Comparison of ENCODE assay signal across 1 cellular context in the genomic region with DNA sequence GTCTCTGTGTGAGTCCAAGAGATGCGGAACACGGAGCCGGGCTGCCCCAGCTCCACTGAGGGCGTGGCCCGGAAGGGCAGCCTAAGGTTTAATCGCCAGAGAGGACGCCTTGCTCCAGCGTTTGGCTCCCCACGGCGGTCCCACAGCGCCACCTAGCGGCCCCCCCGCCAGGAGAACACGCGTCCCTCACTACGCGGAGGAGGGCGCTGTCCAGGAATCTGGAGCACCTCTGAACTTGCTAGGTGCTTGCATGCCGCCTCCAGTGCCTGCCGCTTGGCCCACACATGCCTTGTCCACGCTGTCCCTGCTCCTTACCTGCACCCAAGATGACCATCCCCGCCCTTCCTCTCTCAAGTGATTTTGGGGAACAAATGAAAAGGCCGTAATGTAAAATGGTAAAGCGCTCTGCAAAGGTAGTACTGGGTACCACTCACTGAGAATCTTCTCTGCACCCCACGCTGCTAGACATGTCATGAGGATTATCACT.
TF ChIP-seq lines count a peak whose summit lies in the region.

No MANE protein-coding gene starts in this region.

TF ChIP-seq in K562, 482 proteins besides CTCF, POLR2A, EP300 and RAD21 (continued from another document and continues in another):
- no peak for TF ChIP-seq ZBTB7A (IDR thresholded peaks at IDR 0.05; ENCODE audit: borderline replicate concordance, control insufficient read depth, low read depth, low read length)
- TF ChIP-seq ZC3H8 (IDR thresholded peaks at IDR 0.05) = no peak
- TF ChIP-seq NCOA4 (IDR thresholded peaks at IDR 0.05; ENCODE audit: partially characterized antibody) = no peak
- no peak for TF ChIP-seq SRSF1 (IDR thresholded peaks at IDR 0.05; ENCODE audit: low read depth, low read length)
- peak; percentile 96 for TF ChIP-seq ZNF263 (CRISPR knock-in tag; IDR thresholded peaks at IDR 0.05; ENCODE audit: borderline replicate concordance)
- no peak; the same call in 1 of the 2 replicates for TF ChIP-seq DPF2 (IDR thresholded peaks at IDR 0.05)
- peak; percentile 40; the same call in 1 of the 2 replicates for TF ChIP-seq SOX6 (IDR thresholded peaks at IDR 0.05)
- no peak for TF ChIP-seq SIN3A (IDR thresholded peaks at IDR 0.05; ENCODE audit: borderline replicate concordance in 2 of 2, control insufficient read depth in 1 of 2, low read depth in 2 of 2, low read length in 2 of 2)
- TF ChIP-seq HNRNPLL (IDR thresholded peaks at IDR 0.05; ENCODE audit: low read depth, low read length, poor library complexity, severe bottlenecking) = no peak
- TF ChIP-seq RHOXF2B (CRISPR knock-in tag; conservative IDR thresholded peaks at IDR 0.05) = no peak
- TF ChIP-seq SNIP1 (IDR thresholded peaks at IDR 0.05; ENCODE audit: low read depth) = no peak
- TF ChIP-seq SMARCA4 (IDR thresholded peaks at IDR 0.05) = 0 out of 2 replicates have a peak, but pooled peaks have one; percentile 25
- TF ChIP-seq ELF2 (CRISPR knock-in tag; IDR thresholded peaks at IDR 0.05) = peak; percentile 44; the same call in 1 of the 2 replicates
- TF ChIP-seq, protein P1, sequence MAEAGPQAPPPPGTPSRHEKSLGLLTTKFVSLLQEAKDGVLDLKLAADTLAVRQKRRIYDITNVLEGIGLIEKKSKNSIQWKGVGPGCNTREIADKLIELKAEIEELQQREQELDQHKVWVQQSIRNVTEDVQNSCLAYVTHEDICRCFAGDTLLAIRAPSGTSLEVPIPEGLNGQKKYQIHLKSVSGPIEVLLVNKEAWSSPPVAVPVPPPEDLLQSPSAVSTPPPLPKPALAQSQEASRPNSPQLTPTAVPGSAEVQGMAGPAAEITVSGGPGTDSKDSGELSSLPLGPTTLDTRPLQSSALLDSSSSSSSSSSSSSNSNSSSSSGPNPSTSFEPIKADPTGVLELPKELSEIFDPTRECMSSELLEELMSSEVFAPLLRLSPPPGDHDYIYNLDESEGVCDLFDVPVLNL (CRISPR knock-in tag; IDR thresholded peaks at IDR 0.05; ENCODE audit: low read depth) = 0 out of 2 replicates have a peak, but pooled peaks have one; percentile 8
- no peak for TF ChIP-seq MEF2A (IDR thresholded peaks at IDR 0.05; ENCODE audit: control insufficient read depth, low read depth, low read length)
- TF ChIP-seq RFX7 (CRISPR knock-in tag; IDR thresholded peaks at IDR 0.05) = no peak
- TF ChIP-seq HIVEP1 (CRISPR knock-in tag; IDR thresholded peaks at IDR 0.05) = no peak
- TF ChIP-seq SRSF3 (IDR thresholded peaks at IDR 0.05; ENCODE audit: insufficient read depth, low read length) = no peak
- no peak for TF ChIP-seq TAF9B (IDR thresholded peaks at IDR 0.05; ENCODE audit: partially characterized antibody)
- peak; percentile 92 for TF ChIP-seq ARID2 (IDR thresholded peaks at IDR 0.05)
- no peak for TF ChIP-seq PTTG1 (tag; IDR thresholded peaks at IDR 0.05; ENCODE audit: low read depth)
- TF ChIP-seq CEBPB (tag; IDR thresholded peaks at IDR 0.05) = no peak
- TF ChIP-seq FOXK1 (CRISPR knock-in tag; IDR thresholded peaks at IDR 0.05; ENCODE audit: borderline replicate concordance) = no peak
- TF ChIP-seq HMGN3 (IDR thresholded peaks at IDR 0.05; ENCODE audit: borderline replicate concordance, extremely low read depth, insufficient read length, low read depth, low read length) = no peak
- TF ChIP-seq, protein P2, sequence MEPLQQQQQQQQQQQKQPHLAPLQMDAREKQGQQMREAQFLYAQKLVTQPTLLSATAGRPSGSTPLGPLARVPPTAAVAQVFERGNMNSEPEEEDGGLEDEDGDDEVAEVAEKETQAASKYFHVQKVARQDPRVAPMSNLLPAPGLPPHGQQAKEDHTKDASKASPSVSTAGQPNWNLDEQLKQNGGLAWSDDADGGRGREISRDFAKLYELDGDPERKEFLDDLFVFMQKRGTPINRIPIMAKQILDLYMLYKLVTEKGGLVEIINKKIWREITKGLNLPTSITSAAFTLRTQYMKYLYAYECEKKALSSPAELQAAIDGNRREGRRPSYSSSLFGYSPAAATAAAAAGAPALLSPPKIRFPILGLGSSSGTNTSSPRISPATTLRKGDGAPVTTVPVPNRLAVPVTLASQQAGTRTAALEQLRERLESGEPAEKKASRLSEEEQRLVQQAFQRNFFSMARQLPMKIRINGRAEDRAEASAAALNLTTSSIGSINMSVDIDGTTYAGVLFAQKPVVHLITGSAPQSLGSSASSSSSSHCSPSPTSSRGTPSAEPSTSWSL (CRISPR knock-in tag; IDR thresholded peaks at IDR 0.05; ENCODE audit: borderline replicate concordance) = no peak
- no peak for TF ChIP-seq BCOR (IDR thresholded peaks at IDR 0.05)
- TF ChIP-seq, protein P3, sequence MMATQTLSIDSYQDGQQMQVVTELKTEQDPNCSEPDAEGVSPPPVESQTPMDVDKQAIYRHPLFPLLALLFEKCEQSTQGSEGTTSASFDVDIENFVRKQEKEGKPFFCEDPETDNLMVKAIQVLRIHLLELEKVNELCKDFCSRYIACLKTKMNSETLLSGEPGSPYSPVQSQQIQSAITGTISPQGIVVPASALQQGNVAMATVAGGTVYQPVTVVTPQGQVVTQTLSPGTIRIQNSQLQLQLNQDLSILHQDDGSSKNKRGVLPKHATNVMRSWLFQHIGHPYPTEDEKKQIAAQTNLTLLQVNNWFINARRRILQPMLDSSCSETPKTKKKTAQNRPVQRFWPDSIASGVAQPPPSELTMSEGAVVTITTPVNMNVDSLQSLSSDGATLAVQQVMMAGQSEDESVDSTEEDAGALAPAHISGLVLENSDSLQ (IDR thresholded peaks at IDR 0.05) = no peak
- TF ChIP-seq TFAM (CRISPR knock-in tag; conservative IDR thresholded peaks at IDR 0.05) = no peak
- no peak for TF ChIP-seq ZNF785 (CRISPR knock-in tag; IDR thresholded peaks at IDR 0.05)
- TF ChIP-seq MYC (IDR thresholded peaks at IDR 0.05; ENCODE audit: low read depth, low read length) = peak; percentile 85
- no peak for TF ChIP-seq MYC (CRISPR knock-in tag; IDR thresholded peaks at IDR 0.05; ENCODE audit: borderline replicate concordance, low read depth)
- TF ChIP-seq, protein P4, sequence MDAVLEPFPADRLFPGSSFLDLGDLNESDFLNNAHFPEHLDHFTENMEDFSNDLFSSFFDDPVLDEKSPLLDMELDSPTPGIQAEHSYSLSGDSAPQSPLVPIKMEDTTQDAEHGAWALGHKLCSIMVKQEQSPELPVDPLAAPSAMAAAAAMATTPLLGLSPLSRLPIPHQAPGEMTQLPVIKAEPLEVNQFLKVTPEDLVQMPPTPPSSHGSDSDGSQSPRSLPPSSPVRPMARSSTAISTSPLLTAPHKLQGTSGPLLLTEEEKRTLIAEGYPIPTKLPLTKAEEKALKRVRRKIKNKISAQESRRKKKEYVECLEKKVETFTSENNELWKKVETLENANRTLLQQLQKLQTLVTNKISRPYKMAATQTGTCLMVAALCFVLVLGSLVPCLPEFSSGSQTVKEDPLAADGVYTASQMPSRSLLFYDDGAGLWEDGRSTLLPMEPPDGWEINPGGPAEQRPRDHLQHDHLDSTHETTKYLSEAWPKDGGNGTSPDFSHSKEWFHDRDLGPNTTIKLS (IDR thresholded peaks at IDR 0.05; ENCODE audit: borderline replicate concordance, low read depth) = no peak; the same call in 1 of the 2 replicates
- TF ChIP-seq, protein P5, sequence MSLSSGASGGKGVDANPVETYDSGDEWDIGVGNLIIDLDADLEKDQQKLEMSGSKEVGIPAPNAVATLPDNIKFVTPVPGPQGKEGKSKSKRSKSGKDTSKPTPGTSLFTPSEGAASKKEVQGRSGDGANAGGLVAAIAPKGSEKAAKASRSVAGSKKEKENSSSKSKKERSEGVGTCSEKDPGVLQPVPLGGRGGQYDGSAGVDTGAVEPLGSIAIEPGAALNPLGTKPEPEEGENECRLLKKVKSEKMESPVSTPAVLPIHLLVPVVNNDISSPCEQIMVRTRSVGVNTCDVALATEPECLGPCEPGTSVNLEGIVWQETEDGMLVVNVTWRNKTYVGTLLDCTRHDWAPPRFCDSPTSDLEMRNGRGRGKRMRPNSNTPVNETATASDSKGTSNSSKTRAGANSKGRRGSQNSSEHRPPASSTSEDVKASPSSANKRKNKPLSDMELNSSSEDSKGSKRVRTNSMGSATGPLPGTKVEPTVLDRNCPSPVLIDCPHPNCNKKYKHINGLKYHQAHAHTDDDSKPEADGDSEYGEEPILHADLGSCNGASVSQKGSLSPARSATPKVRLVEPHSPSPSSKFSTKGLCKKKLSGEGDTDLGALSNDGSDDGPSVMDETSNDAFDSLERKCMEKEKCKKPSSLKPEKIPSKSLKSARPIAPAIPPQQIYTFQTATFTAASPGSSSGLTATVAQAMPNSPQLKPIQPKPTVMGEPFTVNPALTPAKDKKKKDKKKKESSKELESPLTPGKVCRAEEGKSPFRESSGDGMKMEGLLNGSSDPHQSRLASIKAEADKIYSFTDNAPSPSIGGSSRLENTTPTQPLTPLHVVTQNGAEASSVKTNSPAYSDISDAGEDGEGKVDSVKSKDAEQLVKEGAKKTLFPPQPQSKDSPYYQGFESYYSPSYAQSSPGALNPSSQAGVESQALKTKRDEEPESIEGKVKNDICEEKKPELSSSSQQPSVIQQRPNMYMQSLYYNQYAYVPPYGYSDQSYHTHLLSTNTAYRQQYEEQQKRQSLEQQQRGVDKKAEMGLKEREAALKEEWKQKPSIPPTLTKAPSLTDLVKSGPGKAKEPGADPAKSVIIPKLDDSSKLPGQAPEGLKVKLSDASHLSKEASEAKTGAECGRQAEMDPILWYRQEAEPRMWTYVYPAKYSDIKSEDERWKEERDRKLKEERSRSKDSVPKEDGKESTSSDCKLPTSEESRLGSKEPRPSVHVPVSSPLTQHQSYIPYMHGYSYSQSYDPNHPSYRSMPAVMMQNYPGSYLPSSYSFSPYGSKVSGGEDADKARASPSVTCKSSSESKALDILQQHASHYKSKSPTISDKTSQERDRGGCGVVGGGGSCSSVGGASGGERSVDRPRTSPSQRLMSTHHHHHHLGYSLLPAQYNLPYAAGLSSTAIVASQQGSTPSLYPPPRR (CRISPR knock-in tag; IDR thresholded peaks at IDR 0.05; ENCODE audit: borderline replicate concordance) = no peak
- TF ChIP-seq TRIM28 (IDR thresholded peaks at IDR 0.05) = no peak
- peak; percentile 28 for TF ChIP-seq HCFC1 (IDR thresholded peaks at IDR 0.05; ENCODE audit: low read depth, low read length)
- no peak for TF ChIP-seq MCM5 (IDR thresholded peaks at IDR 0.05; ENCODE audit: low read depth)
- no peak for TF ChIP-seq POLR2H (tag; IDR thresholded peaks at IDR 0.05; ENCODE audit: low read depth)
- peak; percentile 51; the same call in 1 of the 2 replicates for TF ChIP-seq ZNF324 (CRISPR knock-in tag; IDR thresholded peaks at IDR 0.05)
- no peak for TF ChIP-seq NELFE (IDR thresholded peaks at IDR 0.05; ENCODE audit: insufficient read depth, insufficient read length)
- TF ChIP-seq LEF1 (IDR thresholded peaks at IDR 0.05) = no peak
- TF ChIP-seq, protein P6, sequence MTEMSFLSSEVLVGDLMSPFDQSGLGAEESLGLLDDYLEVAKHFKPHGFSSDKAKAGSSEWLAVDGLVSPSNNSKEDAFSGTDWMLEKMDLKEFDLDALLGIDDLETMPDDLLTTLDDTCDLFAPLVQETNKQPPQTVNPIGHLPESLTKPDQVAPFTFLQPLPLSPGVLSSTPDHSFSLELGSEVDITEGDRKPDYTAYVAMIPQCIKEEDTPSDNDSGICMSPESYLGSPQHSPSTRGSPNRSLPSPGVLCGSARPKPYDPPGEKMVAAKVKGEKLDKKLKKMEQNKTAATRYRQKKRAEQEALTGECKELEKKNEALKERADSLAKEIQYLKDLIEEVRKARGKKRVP (CRISPR knock-in tag; IDR thresholded peaks at IDR 0.05) = no peak
- TF ChIP-seq ESRRB (CRISPR knock-in tag; IDR thresholded peaks at IDR 0.05; ENCODE audit: borderline replicate concordance) = no peak
- TF ChIP-seq RB1 (IDR thresholded peaks at IDR 0.05; ENCODE audit: low read depth) = peak; percentile 97
- no peak for TF ChIP-seq TAF7 (tag; IDR thresholded peaks at IDR 0.05)
- peak; percentile 24 for TF ChIP-seq PHF20 (IDR thresholded peaks at IDR 0.05; ENCODE audit: partially characterized antibody)
- TF ChIP-seq, protein P7, sequence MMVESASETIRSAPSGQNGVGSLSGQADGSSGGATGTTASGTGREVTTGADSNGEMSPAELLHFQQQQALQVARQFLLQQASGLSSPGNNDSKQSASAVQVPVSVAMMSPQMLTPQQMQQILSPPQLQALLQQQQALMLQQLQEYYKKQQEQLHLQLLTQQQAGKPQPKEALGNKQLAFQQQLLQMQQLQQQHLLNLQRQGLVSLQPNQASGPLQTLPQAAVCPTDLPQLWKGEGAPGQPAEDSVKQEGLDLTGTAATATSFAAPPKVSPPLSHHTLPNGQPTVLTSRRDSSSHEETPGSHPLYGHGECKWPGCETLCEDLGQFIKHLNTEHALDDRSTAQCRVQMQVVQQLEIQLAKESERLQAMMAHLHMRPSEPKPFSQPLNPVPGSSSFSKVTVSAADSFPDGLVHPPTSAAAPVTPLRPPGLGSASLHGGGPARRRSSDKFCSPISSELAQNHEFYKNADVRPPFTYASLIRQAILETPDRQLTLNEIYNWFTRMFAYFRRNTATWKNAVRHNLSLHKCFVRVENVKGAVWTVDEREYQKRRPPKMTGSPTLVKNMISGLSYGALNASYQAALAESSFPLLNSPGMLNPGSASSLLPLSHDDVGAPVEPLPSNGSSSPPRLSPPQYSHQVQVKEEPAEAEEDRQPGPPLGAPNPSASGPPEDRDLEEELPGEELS (CRISPR knock-in tag; IDR thresholded peaks at IDR 0.05; ENCODE audit: borderline replicate concordance) = no peak
- no peak for TF ChIP-seq ZNF75A (CRISPR knock-in tag; IDR thresholded peaks at IDR 0.05)
- TF ChIP-seq ZNF354B (CRISPR knock-in tag; IDR thresholded peaks at IDR 0.05) = no peak
- no peak for TF ChIP-seq RAD51 (IDR thresholded peaks at IDR 0.05; ENCODE audit: borderline replicate concordance, low read depth)
- TF ChIP-seq OTX1 (CRISPR knock-in tag; IDR thresholded peaks at IDR 0.05) = 0 out of 2 replicates have a peak, but pooled peaks have one; percentile 50
- peak; percentile 66; the same call in 1 of the 2 replicates for TF ChIP-seq TARDBP (IDR thresholded peaks at IDR 0.05)
- TF ChIP-seq PTBP1 (IDR thresholded peaks at IDR 0.05; ENCODE audit: low read depth, low read length) = no peak
- TF ChIP-seq, protein P8, sequence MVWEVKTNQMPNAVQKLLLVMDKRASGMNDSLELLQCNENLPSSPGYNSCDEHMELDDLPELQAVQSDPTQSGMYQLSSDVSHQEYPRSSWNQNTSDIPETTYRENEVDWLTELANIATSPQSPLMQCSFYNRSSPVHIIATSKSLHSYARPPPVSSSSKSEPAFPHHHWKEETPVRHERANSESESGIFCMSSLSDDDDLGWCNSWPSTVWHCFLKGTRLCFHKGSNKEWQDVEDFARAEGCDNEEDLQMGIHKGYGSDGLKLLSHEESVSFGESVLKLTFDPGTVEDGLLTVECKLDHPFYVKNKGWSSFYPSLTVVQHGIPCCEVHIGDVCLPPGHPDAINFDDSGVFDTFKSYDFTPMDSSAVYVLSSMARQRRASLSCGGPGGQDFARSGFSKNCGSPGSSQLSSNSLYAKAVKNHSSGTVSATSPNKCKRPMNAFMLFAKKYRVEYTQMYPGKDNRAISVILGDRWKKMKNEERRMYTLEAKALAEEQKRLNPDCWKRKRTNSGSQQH (CRISPR knock-in tag; IDR thresholded peaks at IDR 0.05) = no peak
- TF ChIP-seq ZNF77 (CRISPR knock-in tag; IDR thresholded peaks at IDR 0.05) = no peak
- TF ChIP-seq ZNF124 (CRISPR knock-in tag; IDR thresholded peaks at IDR 0.05) = no peak
